ENCODE assay signal across 8 cellular contexts in the genomic region with DNA sequence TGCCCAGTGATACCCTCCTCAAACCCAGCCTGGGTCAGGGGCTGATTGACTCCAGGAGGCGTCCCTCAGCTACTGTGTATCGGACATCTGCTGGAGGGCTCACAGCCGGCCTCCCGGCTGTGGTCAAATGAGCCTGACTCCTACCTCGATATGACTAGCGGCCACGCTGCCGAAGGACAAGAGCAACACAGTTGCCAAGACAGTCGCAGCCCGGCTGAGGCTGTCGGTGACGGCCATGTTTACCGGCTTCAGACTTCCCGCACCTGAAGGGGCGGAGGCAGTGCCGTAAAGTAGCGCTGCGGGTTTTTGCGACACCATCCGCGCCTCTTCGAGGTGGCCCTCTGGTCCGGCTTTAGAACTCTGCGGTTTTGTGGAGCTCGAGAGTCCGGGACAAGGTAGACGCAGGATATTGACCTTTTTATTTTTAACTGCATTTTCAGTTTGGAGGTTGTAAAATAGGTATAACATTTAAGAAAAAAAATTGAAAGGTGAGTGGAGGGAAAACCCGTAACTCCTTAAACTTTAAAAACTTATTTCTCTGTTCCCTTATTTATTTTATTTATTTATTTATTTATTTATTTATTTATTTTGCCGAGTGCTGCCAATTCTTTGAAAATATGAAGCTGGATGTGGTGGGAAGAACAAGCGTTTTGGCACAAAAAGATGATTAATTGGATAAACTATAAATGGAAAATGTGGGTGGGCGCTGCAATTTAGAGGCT. TPM values are rescaled to one million over a fixed set of nuclear protein-coding genes. Genes with fewer than 3 reads are reported as not detected.
DNase-seq lines count a peak whose midpoint lies in the region; ATAC-seq, FAIRE-seq and TF ChIP-seq lines count a peak whose summit lies in the region.

TSS of gene PIGK (minus strand) at position 265 of the 722 bp plus-strand sequence. CDS start at position 237, 28 bp downstream.

- peak within 1 kb of the TSS; percentile 81 for H3K27ac Mint-ChIP-seq in chondrocyte (ENCODE audit: unreplicated experiment)

- H3K4me3 Mint-ChIP-seq in chondrocyte (ENCODE audit: unreplicated experiment): peak within 1 kb of the TSS; percentile 82

- H3K36me3 ChIP-seq in keratinocyte (ENCODE audit: control insufficient read depth in 2 of 2, extremely low read depth in 1 of 2, insufficient read depth in 2 of 2, low read length in 2 of 2): peaks cover 0 to 3% of the 10 kb centered on the region in 2 experiments

- no peaks in the 10 kb centered on the region for H3K27me3 ChIP-seq in keratinocyte (ENCODE audit: control insufficient read depth, extremely low read depth, insufficient read depth, low read length)

- no peaks in the 10 kb centered on the region for H3K9me1 ChIP-seq in keratinocyte (ENCODE audit: control insufficient read depth, extremely low read depth, insufficient read depth, low read length)

- H3K79me2 ChIP-seq in keratinocyte (ENCODE audit: control insufficient read depth, insufficient read depth, low read length): peaks cover 11% of the 10 kb centered on the region

- H3K4me2 ChIP-seq in keratinocyte (ENCODE audit: control insufficient read depth, extremely low read depth, insufficient read depth, low read depth, low read length): peak within 1 kb of the TSS; percentile 92

- peak within 1 kb of the TSS; percentile 100 for H2AFZ ChIP-seq in keratinocyte (ENCODE audit: control insufficient read depth, low read length)

- no peaks in the 10 kb centered on the region for H3K27me3 Mint-ChIP-seq in chondrocyte (ENCODE audit: low read depth)

- peaks cover 12% of the 10 kb centered on the region for H3K4me1 ChIP-seq in keratinocyte (ENCODE audit: control insufficient read depth, extremely low read depth, insufficient read depth, low read length)

- peak within 1 kb of the TSS; percentile 95 for H3K9ac ChIP-seq in keratinocyte (ENCODE audit: control insufficient read depth, extremely low read depth, insufficient read depth, low read length)

- H3K9me3 Mint-ChIP-seq in chondrocyte (ENCODE audit: low read depth): no peaks in the 10 kb centered on the region

- peaks cover 8% of the 10 kb centered on the region for H3K36me3 Mint-ChIP-seq in chondrocyte (ENCODE audit: low read depth)

- FAIRE-seq in keratinocyte (lab: Jason Lieb, UNC): peak; percentile 55

- H3K27ac ChIP-seq in keratinocyte (ENCODE audit: control insufficient read depth, insufficient read depth, low read length): peak within 1 kb of the TSS; percentile 86

- H3K4me3 ChIP-seq in AG10803 (ENCODE audit: low read length) (peak within 1 kb of the TSS; percentile 92), keratinocyte (ENCODE audit: control insufficient read depth in 2 of 3, extremely low read depth in 1 of 3, insufficient read depth in 2 of 3, low read depth in 1 of 3, low read length in 3 of 3) (peak within 1 kb of the TSS; percentile 85 to 100 (median 99))

- H3K4me1 Mint-ChIP-seq in chondrocyte (ENCODE audit: low read depth): peaks cover 32% of the 10 kb centered on the region

- H4K20me1 ChIP-seq in keratinocyte (ENCODE audit: control insufficient read depth, extremely low read depth, insufficient read depth, low read length): no peaks in the 10 kb centered on the region

- TF ChIP-seq CTCF in AG10803 (conservative IDR thresholded peaks at IDR 0.05; ENCODE audit: low read length) (no peak; the same call in 1 of the 2 replicates), chondrocyte (IDR thresholded peaks at IDR 0.05) (peak; percentile 58), keratinocyte (optimal IDR thresholded peaks at IDR 0.05 in 1 of 3, IDR thresholded peaks at IDR 0.05 in 1 of 3, conservative IDR thresholded peaks at IDR 0.05 in 1 of 3; ENCODE audit: extremely low read depth in 1 of 3, insufficient read depth in 2 of 3, low read length in 3 of 3) (peak in 1 of 3 experiments; percentile 0)

- dilution Hi-C loops in keratinocyte (cut with MboI; ENCODE audit: extremely low pct_ligation_motif_present, low sequenced_read_pairs): no loop called here

- DNase-seq in AG10803 (ENCODE audit: low read depth): peak; percentile 81
- DNase-seq in NCI-H446 (lab: John Stamatoyannopoulos, UW): peak; percentile 79 to 94
- DNase-seq in activated CD4-positive, alpha-beta T cell treated with anti-CD3 and anti-CD28 coated beads for 1 hour: peak; percentile 76
- peak; percentile 94 for DNase-seq in chondrocyte (ENCODE audit: low spot score)
- peak; percentile 49 for DNase-seq in keratinocyte (ENCODE audit: low read depth, low spot score)
- peak; percentile 66 to 77 for DNase-seq in stimulated activated CD4-positive, alpha-beta T cell treated with anti-CD3 and anti-CD28 coated beads, Interleukin-15, amount 100 ng/mL, for 1 hour (ENCODE audit: low read depth in 1 of 2, low spot score in 1 of 2)

- ATAC-seq in GM19025 (IDR thresholded peaks at IDR 0.05; ENCODE audit: low read depth, unreplicated experiment): peak; percentile 94
- ATAC-seq in HG03342 (IDR thresholded peaks at IDR 0.05; ENCODE audit: unreplicated experiment): peak; percentile 94

- H3K9me3 ChIP-seq in keratinocyte (ENCODE audit: control insufficient read depth, low read depth, low read length): no peaks in the 10 kb centered on the region

RNA-seq across cellular contexts. Expression of gene PIGK, which starts in this region (rescaled TPM):
- total RNA-seq in chondrocyte: 39.7 to 56.4 TPM (median 41.5 TPM) in 3 replicates
- polyA plus RNA-seq in keratinocyte: 13.7 to 29.4 TPM (median 16.7 TPM) in 3 replicates
- 36.0 TPM for polyA plus RNA-seq in keratinocyte (2011; ENCODE audit: low read depth)
- 6.9 and 16.8 TPM in 2 replicates for polyA plus RNA-seq in keratinocyte (2011; cell fraction: cytosol; rRNA removed)
- polyA plus RNA-seq in keratinocyte (2011; cell fraction: nucleus; rRNA removed): 20.2 and 30.7 TPM in 2 replicates
- 10.5 and 15.4 TPM in 2 replicates for polyA plus RNA-seq in keratinocyte (2012; ENCODE audit: low replicate concordance)
- 3.6 to 16.9 TPM (median 11.6 TPM) in 3 replicates for polyA minus RNA-seq in keratinocyte
- polyA minus RNA-seq in keratinocyte (2011; cell fraction: cytosol; rRNA and poly(A)+ RNA removed): 17.8 TPM
- 13.2 and 25.5 TPM in 2 replicates for polyA minus RNA-seq in keratinocyte (2011; cell fraction: nucleus; rRNA and poly(A)+ RNA removed)

Comparison
In these comparisons a context has a peak if more than half of its experiments do, and no peak if none do; other contexts are left out.
1. Peak in every context shown above with its lines: DNase-seq, ATAC-seq, H3K4me3 ChIP-seq and H3K27ac ChIP-seq.